28 cellular contexts compared by ENCODE assay signal in genomic region chr9:38419216-38419615, GRCh38. TPM values are rescaled to one million over a fixed set of nuclear protein-coding genes. Genes with fewer than 3 reads are reported as not detected.
"Had no signal": no experiment of that assay in that cellular context is flagged by ENCODE, and none has a peak within 500 bp of the region (broad histone marks: within the 10 kb centered on the region; RNA-seq: fewer than 3 reads in every experiment).

No MANE protein-coding gene starts in this region.

- H3K4me1 Mint-ChIP-seq: central memory CD8-positive, alpha-beta T cell; stimulated activated memory B cell treated with anti-CD40 and anti-IgM and Interleukin-4, amounts not matched to agents 10 μg/mL and 1 μg/mL and 100 μg/mL, for 72 hours had no signal

- H3K36me3 ChIP-seq: ascending aorta, colonic mucosa, esophagus squamous epithelium, gastroesophageal sphincter, heart left ventricle, vagina had no signal

- H3K4me3 Mint-ChIP-seq: activated B cell treated with CpG ODN at 0.5 μM for 24 hours; central memory CD8-positive, alpha-beta T cell; endodermal cell; memory B cell; nephron; stimulated activated memory B cell treated with anti-CD40 and anti-IgM and Interleukin-4, amounts not matched to agents 10 μg/mL and 1 μg/mL and 100 μg/mL, for 72 hours; T-helper 1 cell treated with Interleukin-12 subunit alpha and Interleukin-12 subunit beta and Interleukin-4 antibody, amounts not matched to agents 30 μg/mL and 1 μg/mL, for 36 hours had no signal

- ATAC-seq: activated naive CD4-positive, alpha-beta T cell treated with anti-CD3 and anti-CD28 coated beads, Interleukin-2, amount 50 U/mL, for 72 hours; gastroesophageal sphincter; heart left ventricle; left colon; sciatic nerve; stimulated activated memory B cell treated with anti-CD40 and anti-IgM and Interleukin-4, amounts not matched to agents 10 μg/mL and 1 μg/mL and 100 μg/mL, for 72 hours had no signal

- H3K9me3 ChIP-seq: ascending aorta, colonic mucosa, esophagus squamous epithelium, gastroesophageal sphincter, heart left ventricle, vagina had no signal

- H3K4me1 ChIP-seq: colonic mucosa, vagina had no signal

- H3K27ac Mint-ChIP-seq: activated B cell treated with CpG ODN at 0.5 μM for 24 hours; activated naive CD4-positive, alpha-beta T cell treated with anti-CD3 and anti-CD28 coated beads, Interleukin-2, amount 50 U/mL, for 72 hours; endodermal cell; memory B cell; nephron; stimulated activated memory B cell treated with anti-CD40 and anti-IgM and Interleukin-4, amounts not matched to agents 10 μg/mL and 1 μg/mL and 100 μg/mL, for 72 hours; T-helper 1 cell treated with Interleukin-12 subunit alpha and Interleukin-12 subunit beta and Interleukin-4 antibody, amounts not matched to agents 30 μg/mL and 1 μg/mL, for 36 hours had no signal

- H3K27me3 ChIP-seq: ascending aorta, vagina had no signal

- H3K4me3 ChIP-seq: ascending aorta, colonic mucosa, dorsolateral prefrontal cortex, esophagus squamous epithelium, gastroesophageal sphincter, heart left ventricle, smooth muscle cell, vagina had no signal

- H3K27ac ChIP-seq: ascending aorta, colonic mucosa, dorsolateral prefrontal cortex, esophagus squamous epithelium, gastroesophageal sphincter, heart left ventricle, vagina had no signal

- H3K9me3 Mint-ChIP-seq: activated B cell treated with CpG ODN at 0.5 μM for 24 hours; activated naive CD4-positive, alpha-beta T cell treated with anti-CD3 and anti-CD28 coated beads, Interleukin-2, amount 50 U/mL, for 72 hours; central memory CD8-positive, alpha-beta T cell; endodermal cell; memory B cell; nephron; stimulated activated memory B cell treated with anti-CD40 and anti-IgM and Interleukin-4, amounts not matched to agents 10 μg/mL and 1 μg/mL and 100 μg/mL, for 72 hours; T-helper 1 cell treated with Interleukin-12 subunit alpha and Interleukin-12 subunit beta and Interleukin-4 antibody, amounts not matched to agents 30 μg/mL and 1 μg/mL, for 36 hours had no signal

- DNase-seq: activated B cell treated with CpG ODN at 0.5 μM for 24 hours; activated CD4-positive, alpha-beta T cell treated with anti-CD3 and anti-CD28 coated beads for 4 hours; activated CD4-positive, alpha-beta T cell treated with anti-CD3 and anti-CD28 coated beads, Interleukin-2, amount 50 U/mL, for 48 hours; activated gamma-delta T cell; colonic mucosa; dorsolateral prefrontal cortex; endodermal cell; esophagus squamous epithelium; heart left ventricle; left colon; posterior cingulate gyrus; stimulated activated CD4-positive, alpha-beta T cell treated with anti-CD3 and anti-CD28 coated beads, Interleukin-15, amount 100 ng/mL, for 24 hours; T1000; trophoblast cell had no signal

- H3K36me3 Mint-ChIP-seq: activated naive CD4-positive, alpha-beta T cell treated with anti-CD3 and anti-CD28 coated beads, Interleukin-2, amount 50 U/mL, for 72 hours; memory B cell; stimulated activated memory B cell treated with anti-CD40 and anti-IgM and Interleukin-4, amounts not matched to agents 10 μg/mL and 1 μg/mL and 100 μg/mL, for 72 hours had no signal

RNA-seq across cellular contexts. Expression of gene IGFBPL1, which starts 5.0 kb away (rescaled TPM):
- total RNA-seq: activated B cell treated with CpG ODN at 0.5 μM for 24 hours; activated CD8-positive, alpha-beta memory T cell treated with anti-CD3 and anti-CD28 coated beads for 36 hours; activated naive CD4-positive, alpha-beta T cell treated with anti-CD3 and anti-CD28 coated beads, Interleukin-2, amount 50 U/mL, for 72 hours; esophagus squamous epithelium; lower leg skin; mononuclear cell; sciatic nerve; vagina had no signal
